In the genomic region with DNA sequence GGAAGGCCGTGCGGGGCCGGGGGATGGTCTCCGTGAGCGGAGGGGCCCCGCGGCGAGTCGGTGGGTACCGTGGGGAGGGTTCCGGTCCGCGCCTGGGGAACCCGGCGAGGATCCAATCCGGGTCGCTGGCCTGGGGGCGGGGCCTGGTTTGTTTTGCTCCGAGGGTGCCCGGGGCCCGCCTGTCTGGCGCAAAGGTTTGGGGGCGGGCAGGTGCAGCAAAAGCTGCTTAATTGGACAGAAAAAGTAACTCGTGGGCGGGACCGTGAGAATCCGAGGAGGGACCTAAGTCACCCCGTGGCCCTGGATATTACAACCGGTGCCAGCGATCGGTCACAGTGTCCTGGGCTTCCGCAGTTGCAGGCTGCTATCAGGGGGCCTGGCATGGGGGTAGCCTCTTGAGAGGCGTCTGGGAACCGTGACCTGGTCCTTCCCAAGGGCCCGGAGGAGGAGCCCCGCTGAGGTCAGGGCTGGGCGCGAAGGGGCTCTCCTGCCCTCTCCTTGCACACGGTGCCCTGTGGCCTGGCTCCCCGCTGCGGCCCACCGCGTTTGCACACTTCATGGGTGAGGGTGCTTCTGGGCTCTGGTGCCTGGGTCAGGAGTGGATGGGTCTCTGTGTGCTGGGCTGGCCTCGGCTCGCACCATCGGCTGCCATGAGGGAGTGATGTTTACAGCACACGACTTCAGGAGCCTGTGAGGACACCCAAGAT, we compare ENCODE assay signal across 8 cellular contexts. TPM values are rescaled to one million over a fixed set of nuclear protein-coding genes. Genes with fewer than 3 reads are reported as not detected.
DNase-seq lines count a peak whose midpoint lies in the region; ATAC-seq, FAIRE-seq and TF ChIP-seq lines count a peak whose summit lies in the region.

No MANE protein-coding gene starts in this region.

- no peaks in the 10 kb centered on the region for H3K9me3 ChIP-seq in CD8-positive, alpha-beta memory T cell (ENCODE audit: low read length)
- no peaks in the 10 kb centered on the region for H3K9me3 ChIP-seq in PC-9 (ENCODE audit: insufficient read depth, low read depth)

- peaks cover 6 to 20% (median 7%) of the 10 kb centered on the region in 3 donors for H3K4me1 Mint-ChIP-seq in CD8-positive, alpha-beta memory T cell
- H3K4me1 Mint-ChIP-seq in activated T-cell treated with anti-CD3 and anti-CD28 coated beads, Interleukin-2, amount 50 U/mL, for 24 hours (ENCODE audit: low read depth), result peaks cover 20% of the 10 kb centered on the region
- H3K4me1 Mint-ChIP-seq in naive B cell, result peaks cover 6 to 20% (median 17%) of the 10 kb centered on the region in 3 donors

- H3K9me2 ChIP-seq in PC-9 (ENCODE audit: insufficient read depth), result no peaks in the 10 kb centered on the region

- intact Hi-C loops in PC-9 (cut with micrococcal nuclease; ENCODE audit: unreplicated experiment), result loop anchor here (2.0 kb wide), 1 partner anchor 15 kb away; no protein-coding TSS in a partner anchor

- peaks cover 21% of the 10 kb centered on the region for H3K4me1 ChIP-seq in CD8-positive, alpha-beta memory T cell (ENCODE audit: insufficient read depth, low read length)
- peaks cover 15% of the 10 kb centered on the region for H3K4me1 ChIP-seq in PC-9 (replicated peaks; ENCODE audit: insufficient read depth)

- CTCF ChIA-PET in CD8-positive, alpha-beta memory T cell (lab: Charles Lee), result interaction anchor here (1.5 to 1.9 kb wide), 4 partner anchors 11 to 19 kb away, joined by 3 to 5 read pairs (median 4); a partner anchor contains a TSS
- CTCF ChIA-PET in PC-9 (lab: Charles Lee), result interaction anchor here (0.7 kb wide), 1 partner anchor 12 kb away, joined by 4 read pairs; no protein-coding TSS in a partner anchor

- peaks cover 0 to 32% (median 2%) of the 10 kb centered on the region in 3 donors for H3K36me3 Mint-ChIP-seq in CD8-positive, alpha-beta memory T cell
- H3K36me3 Mint-ChIP-seq in activated T-cell treated with anti-CD3 and anti-CD28 coated beads, Interleukin-2, amount 50 U/mL, for 24 hours (ENCODE audit: low read depth), result peaks cover 31% of the 10 kb centered on the region
- H3K36me3 Mint-ChIP-seq in naive B cell, result peaks cover 0 to 5% of the 10 kb centered on the region in 2 donors

- no peak overlapping the region for H2AFZ ChIP-seq in PC-9

- peak overlapping the region; percentile 80 to 95 (median 88) for H3K27ac Mint-ChIP-seq in CD8-positive, alpha-beta memory T cell
- peak overlapping the region; percentile 78 for H3K27ac Mint-ChIP-seq in activated T-cell treated with anti-CD3 and anti-CD28 coated beads, Interleukin-2, amount 50 U/mL, for 24 hours
- peak overlapping the region; percentile 76 to 96 (median 92) for H3K27ac Mint-ChIP-seq in naive B cell

- H3K4me3 Mint-ChIP-seq in CD8-positive, alpha-beta memory T cell, result peak overlapping the region; percentile 84 to 95 (median 89)
- peak overlapping the region; percentile 80 for H3K4me3 Mint-ChIP-seq in activated T-cell treated with anti-CD3 and anti-CD28 coated beads, Interleukin-2, amount 50 U/mL, for 24 hours
- H3K4me3 Mint-ChIP-seq in naive B cell, result peak overlapping the region; percentile 82 to 96 (median 90)

- H3F3A ChIP-seq in PC-9 (ENCODE audit: insufficient read depth, low read depth), result peaks cover 28% of the 10 kb centered on the region; the same call in 1 of the 2 replicates

- no peak for TF ChIP-seq CTCF in PC-9 (conservative IDR thresholded peaks at IDR 0.05)

- peak; percentile 49 for ATAC-seq in GM21360 (IDR thresholded peaks at IDR 0.05; ENCODE audit: unreplicated experiment)
- peak; percentile 60 for ATAC-seq in esophagus mucosa
- ATAC-seq in naive B cell (ENCODE audit: low read depth in 2 of 2), result peak; percentile 76 to 80

- H3K79me2 ChIP-seq in PC-9 (ENCODE audit: low read depth), result peaks cover 19% of the 10 kb centered on the region

- peaks cover 0 to 1% of the 10 kb centered on the region in 2 donors for H3K27me3 Mint-ChIP-seq in CD8-positive, alpha-beta memory T cell
- H3K27me3 Mint-ChIP-seq in activated T-cell treated with anti-CD3 and anti-CD28 coated beads, Interleukin-2, amount 50 U/mL, for 24 hours, result no peaks in the 10 kb centered on the region
- no peaks in the 10 kb centered on the region for H3K27me3 Mint-ChIP-seq in naive B cell

- no peaks in the 10 kb centered on the region for H3K27me3 ChIP-seq in CD8-positive, alpha-beta memory T cell (ENCODE audit: insufficient read depth, low read length, poor library complexity, severe bottlenecking)
- H3K27me3 ChIP-seq in PC-9 (ENCODE audit: insufficient read depth, low read depth), result no peaks in the 10 kb centered on the region

- peak overlapping the region; percentile 84 for H3K4me3 ChIP-seq in CD8-positive, alpha-beta memory T cell (ENCODE audit: low read length)
- H3K4me3 ChIP-seq in PC-9, result peak overlapping the region; percentile 84

- peaks cover 26% of the 10 kb centered on the region for H4K20me1 ChIP-seq in PC-9 (ENCODE audit: insufficient read depth)

- TSS peak; percentile 43 for BruUV-seq in PC-9 (replicated peaks; lab: Mats Ljungman, UMichigan)

- no peaks in the 10 kb centered on the region for H3K36me3 ChIP-seq in CD8-positive, alpha-beta memory T cell (ENCODE audit: insufficient read depth, low read length)
- H3K36me3 ChIP-seq in PC-9 (ENCODE audit: low read depth), result no peaks in the 10 kb centered on the region

- POLR2A ChIA-PET in CD8-positive, alpha-beta memory T cell (lab: Charles Lee), result interaction anchor here (0.6 to 2.7 kb wide), 16 partner anchors 9 to 539 kb away, joined by 3 to 38 read pairs (median 6); a partner anchor contains a TSS
- POLR2A ChIA-PET in PC-9 (lab: Charles Lee; ENCODE audit: unreplicated experiment), result interaction anchor here (0.6 to 0.9 kb wide), 6 partner anchors 12 to 612 kb away, joined by 3 to 6 read pairs (median 3); a partner anchor contains a TSS

- peak overlapping the region; percentile 75 for H3K27ac ChIP-seq in CD8-positive, alpha-beta memory T cell (ENCODE audit: low read depth, low read length)
- H3K27ac ChIP-seq in PC-9, result peak overlapping the region; percentile 61; the same call in 1 of the 2 replicates

- no peaks in the 10 kb centered on the region for H3K9me3 Mint-ChIP-seq in CD8-positive, alpha-beta memory T cell
- H3K9me3 Mint-ChIP-seq in activated T-cell treated with anti-CD3 and anti-CD28 coated beads, Interleukin-2, amount 50 U/mL, for 24 hours, result no peaks in the 10 kb centered on the region
- no peaks in the 10 kb centered on the region for H3K9me3 Mint-ChIP-seq in naive B cell

- DNase-seq in CD8-positive, alpha-beta memory T cell, result peak; percentile 95 to 97 (median 96)
- DNase-seq in HTR-8/SVneo (ENCODE audit: insufficient read length, low spot score) (peak; percentile 73), PC-9 (peak; percentile 81 to 87), naive B cell (peak; percentile 96)
- peak; percentile 90 for DNase-seq in activated T-cell treated with anti-CD3 and anti-CD28 coated beads, Interleukin-2, amount 50 U/mL, for 24 hours
- peak; percentile 85 to 90 for DNase-seq in stimulated activated CD8-positive, alpha-beta memory T cell treated with anti-CD3 and anti-CD28 coated beads, Interleukin-7, amount 100 ng/mL, for 48 hours (ENCODE audit: extremely low read depth in 1 of 2, low read depth in 1 of 2)

- peak; percentile 49 for FAIRE-seq in HTR-8/SVneo (lab: Jason Lieb, UNC)

- H3K4me2 ChIP-seq in PC-9, result peak overlapping the region; percentile 90

RNA-seq across cellular contexts. Expression of a gene that starts 1.4 kb away (rescaled TPM):
- 10 to 100 TPM; 49.8 to 53.0 TPM for total RNA-seq in CD8-positive, alpha-beta memory T cell
- polyA plus RNA-seq in CD8-positive, alpha-beta memory T cell, result 41.5 TPM
- total RNA-seq in PC-9 (2021) (137 and 142 TPM in 2 replicates), esophagus mucosa (24.5 TPM)
- polyA plus RNA-seq in naive B cell (ENCODE audit: low read depth in 6 of 6), result 10 to 100 TPM; 13.0 to 49.9 (median 26.9) TPM

RNA-seq across cellular contexts. Expression of a gene that starts 7.6 kb away (rescaled TPM):
- 1 to 10 TPM; 2.4 to 3.6 TPM for total RNA-seq in CD8-positive, alpha-beta memory T cell
- not detected for polyA plus RNA-seq in CD8-positive, alpha-beta memory T cell
- total RNA-seq in PC-9 (2021) (17.5 and 21.2 TPM in 2 replicates), esophagus mucosa (3.3 TPM)
- under 1 TPM in 3 of 6 donors, not detected in 3; 0.41 to 1.00 (median 0.55) TPM for polyA plus RNA-seq in naive B cell (ENCODE audit: low read depth in 6 of 6)

RNA-seq across cellular contexts. Expression of a gene that starts 10.3 kb away (rescaled TPM):
- 1,000 to 10,000 TPM; 2,769 to 2,922 TPM for total RNA-seq in CD8-positive, alpha-beta memory T cell
- 3,158 TPM for polyA plus RNA-seq in CD8-positive, alpha-beta memory T cell
- total RNA-seq in PC-9 (2021) (1,270 and 1,465 TPM in 2 replicates), esophagus mucosa (2,043 TPM)
- 1,000 to 10,000 TPM; 1,447 to 3,573 (median 3,150) TPM for polyA plus RNA-seq in naive B cell (ENCODE audit: low read depth in 6 of 6)

RNA-seq across cellular contexts. Expression of a gene that starts 12.7 kb away (rescaled TPM):
- 10 to 100 TPM; 61.2 to 65.5 TPM for total RNA-seq in CD8-positive, alpha-beta memory T cell
- 19.6 TPM for polyA plus RNA-seq in CD8-positive, alpha-beta memory T cell
- total RNA-seq in PC-9 (2021) (184 and 199 TPM in 2 replicates), esophagus mucosa (109 TPM)
- 1 to 10 TPM; 1.2 to 5.8 (median 3.2) TPM for polyA plus RNA-seq in naive B cell (ENCODE audit: low read depth in 6 of 6)

RNA-seq across cellular contexts. Expression of a gene that starts 15.1 kb away (rescaled TPM):
- total RNA-seq in CD8-positive, alpha-beta memory T cell, result 10 to 100 TPM; 30.5 to 34.5 TPM
- 4.6 TPM for polyA plus RNA-seq in CD8-positive, alpha-beta memory T cell
- total RNA-seq in PC-9 (2021) (16.7 and 24.3 TPM in 2 replicates), esophagus mucosa (7.6 TPM)
- polyA plus RNA-seq in naive B cell (ENCODE audit: low read depth in 6 of 6), result 1 to 10 TPM in 5 of 6 donors, not detected in 1; 2.6 to 6.2 (median 3.5) TPM

Comparison
In these comparisons a context has a peak if more than half of its experiments do, and no peak if none do; other contexts are left out.
1. Peak in every context shown above with its lines: DNase-seq, ATAC-seq, H3K4me3 ChIP-seq and H3K27ac ChIP-seq.